26 cellular contexts compared by ENCODE assay signal in genomic region chr5:81530919-81531318, GRCh38.
DNase-seq lines count a peak whose midpoint lies in the region; ATAC-seq and TF ChIP-seq lines count a peak whose summit lies in the region.
"Had no signal": no experiment of that assay in that cellular context is flagged by ENCODE, and none has a peak within 500 bp of the region (broad histone marks: within the 10 kb centered on the region; RNA-seq: fewer than 3 reads in every experiment).

No MANE protein-coding gene starts in this region.

- no peak overlapping the region for H3K27ac Mint-ChIP-seq in T-helper 17 cell
- H3K27ac Mint-ChIP-seq: activated CD4-positive, alpha-beta T cell treated with anti-CD3 and anti-CD28 coated beads for 36 hours; dendritic cell treated with granulocyte-macrophage colony-stimulating factor and Interleukin-4, amounts not matched to agents 40 ng/mL and 50 ng/mL, for 4 days; type B pancreatic cell had no signal

- peaks cover 32% of the 10 kb centered on the region for H3K4me1 ChIP-seq in DND-41 (ENCODE audit: insufficient read depth, low read length)
- no peaks in the 10 kb centered on the region for H3K4me1 ChIP-seq in IMR-90 (ENCODE audit: control insufficient read depth, insufficient read depth, low read length)

- H3K9me1 ChIP-seq in IMR-90 (ENCODE audit: insufficient read depth, low read length), result no peaks in the 10 kb centered on the region

- H3K23ac ChIP-seq in IMR-90 (ENCODE audit: low read depth, low read length), result no peak overlapping the region

- BruUV-seq in IMR-90 (replicated peaks; lab: Mats Ljungman, UMichigan), result no TSS peak

- no peak overlapping the region for H2BK20ac ChIP-seq in IMR-90 (ENCODE audit: low read depth, low read length)

- no peak overlapping the region for H2BK15ac ChIP-seq in IMR-90 (ENCODE audit: low read depth, low read length)

- H3K4me2 ChIP-seq in DND-41 (ENCODE audit: insufficient read depth, low read length) (no peak overlapping the region), IMR-90 (ENCODE audit: low read depth, low read length) (peak overlapping the region; percentile 67; the same call in 1 of the 2 replicates)
- H3K4me2 ChIP-seq: smooth muscle cell had no signal

- no peak overlapping the region for H2AFZ ChIP-seq in DND-41 (ENCODE audit: low read depth, low read length)
- H2AFZ ChIP-seq in IMR-90 (replicated peaks; ENCODE audit: low read length, poor library complexity), result no peak overlapping the region

- H3K18ac ChIP-seq in IMR-90 (ENCODE audit: low read depth, low read length), result no peak overlapping the region

- intact Hi-C loops in IMR-90 (cut with micrococcal nuclease) (no loop called here), cardiac septum (cut with DNase I) (no loop called here)

- H3K27ac ChIP-seq in DND-41 (ENCODE audit: low read length) (no peak overlapping the region), IMR-90 (ENCODE audit: insufficient read depth, low read length) (no peak overlapping the region)
- H3K27ac ChIP-seq: ovary had no signal

- TF ChIP-seq POLR2A in IMR-90 (IDR thresholded peaks at IDR 0.05; ENCODE audit: low read depth, low read length), result no peak

- peaks cover 21% of the 10 kb centered on the region for H3K4me1 Mint-ChIP-seq in T-helper 17 cell

- in situ Hi-C loops in IMR-90 (cut with MboI; ENCODE audit: low sequenced_read_pairs), result no loop called here
- in situ Hi-C loops in astrocyte of the spinal cord (cut with HindIII; ENCODE audit: low sequenced_read_pairs), result no loop called here

- H3K79me1 ChIP-seq in IMR-90 (ENCODE audit: low read depth in 1 of 2, low read length in 2 of 2), result no peaks in the 10 kb centered on the region; a peak in 1 of 4 replicates

- H3K14ac ChIP-seq in IMR-90 (replicated peaks; ENCODE audit: low read depth, low read length), result no peak overlapping the region; the same call in 1 of the 2 replicates

- H3K56ac ChIP-seq in IMR-90 (ENCODE audit: extremely low read depth, insufficient read depth, low read length), result no peak overlapping the region

- CTCF ChIA-PET in IMR-90 (lab: Yijun Ruan, JAX), result interaction anchor here (1.0 kb wide), 1 partner anchor 31 kb away, joined by 4 read pairs; no protein-coding TSS in a partner anchor

- no peak overlapping the region for H2AK9ac ChIP-seq in IMR-90 (replicated peaks; ENCODE audit: low read depth, low read length, poor library complexity)

- H4K5ac ChIP-seq in IMR-90 (ENCODE audit: low read depth, low read length), result no peak overlapping the region

- no peak overlapping the region for H2BK5ac ChIP-seq in IMR-90 (ENCODE audit: low read depth, low read length, poor library complexity, severe bottlenecking)

- WGBS in IMR-90 (ENCODE audit: extremely low coverage in 2 of 2, insufficient read length in 1 of 2), 2 experiments, result no CpG with 5 or more reads among the region's 1 CpG

- peaks cover 8% of the 10 kb centered on the region for H3K36me3 Mint-ChIP-seq in T-helper 17 cell (ENCODE audit: low read depth)

- H3K79me2 ChIP-seq in DND-41 (ENCODE audit: insufficient read depth, low read length), result peaks cover 95% of the 10 kb centered on the region

- POLR2A ChIA-PET in IMR-90 (lab: Charles Lee; ENCODE audit: unreplicated experiment), result interaction anchor here (0.7 kb wide), 1 partner anchor 332 kb away, joined by 4 read pairs; no protein-coding TSS in a partner anchor

- H3K4me3 ChIP-seq in DND-41 (ENCODE audit: low read depth in 1 of 2, low read length in 2 of 2) (no peak overlapping the region), IMR-90 (ENCODE audit: insufficient read depth, low read depth, low read length) (no peak overlapping the region), astrocyte of the spinal cord (ENCODE audit: low read depth, low read length) (no peak overlapping the region)
- H3K4me3 ChIP-seq: ovary, smooth muscle cell had no signal

- H2AK5ac ChIP-seq in IMR-90 (ENCODE audit: low read depth, low read length), result no peak overlapping the region

- H3K36me3 ChIP-seq in DND-41 (ENCODE audit: insufficient read depth, low read length), result peaks cover 15% of the 10 kb centered on the region; the same call in 1 of the 2 replicates
- H3K36me3 ChIP-seq in IMR-90 (ENCODE audit: control insufficient read depth, insufficient read depth, low read length), result no peaks in the 10 kb centered on the region
- H3K36me3 ChIP-seq: BE2C, ovary had no signal

- no peak overlapping the region for H2BK120ac ChIP-seq in IMR-90 (ENCODE audit: low read depth, low read length)

- TF ChIP-seq CTCF in DND-41 (IDR thresholded peaks at IDR 0.05; ENCODE audit: borderline replicate concordance, extremely low read depth, low read length, poor library complexity, severe bottlenecking) (no peak), IMR-90 (conservative IDR thresholded peaks at IDR 0.05; ENCODE audit: low read depth, low read length) (no peak), astrocyte of the spinal cord (IDR thresholded peaks at IDR 0.05; ENCODE audit: low read depth, low read length) (no peak)

- dilution Hi-C loops in IMR-90 (cut with HindIII; ENCODE audit: low sequenced_read_pairs, unreplicated experiment), result no loop called here

- H4K91ac ChIP-seq in IMR-90 (ENCODE audit: insufficient read depth, low read depth, low read length), result no peak overlapping the region

- H3K9ac ChIP-seq in DND-41 (ENCODE audit: low read depth, low read length) (no peak overlapping the region), IMR-90 (ENCODE audit: low read depth, low read length) (no peak overlapping the region)

- H3K27me3 ChIP-seq in DND-41 (ENCODE audit: insufficient read depth, low read length, poor library complexity) (no peaks in the 10 kb centered on the region), IMR-90 (ENCODE audit: control insufficient read depth, insufficient read depth, low read length) (no peaks in the 10 kb centered on the region)
- H3K27me3 ChIP-seq: BE2C, ovary had no signal

- no peaks in the 10 kb centered on the region for H3K27me3 Mint-ChIP-seq in T-helper 17 cell
- H3K27me3 Mint-ChIP-seq: activated CD4-positive, alpha-beta T cell treated with anti-CD3 and anti-CD28 coated beads for 36 hours; CD8-positive, alpha-beta memory T cell; dendritic cell treated with granulocyte-macrophage colony-stimulating factor and Interleukin-4, amounts not matched to agents 40 ng/mL and 50 ng/mL, for 4 days; type B pancreatic cell had no signal

- no peak overlapping the region for H3K4me3 Mint-ChIP-seq in T-helper 17 cell
- H3K4me3 Mint-ChIP-seq: activated CD4-positive, alpha-beta T cell treated with anti-CD3 and anti-CD28 coated beads for 36 hours; CD8-positive, alpha-beta memory T cell; dendritic cell treated with granulocyte-macrophage colony-stimulating factor and Interleukin-4, amounts not matched to agents 40 ng/mL and 50 ng/mL, for 4 days; nephron progenitor cell; type B pancreatic cell had no signal

- H4K20me1 ChIP-seq in DND-41 (ENCODE audit: insufficient read depth, low read length), result no peaks in the 10 kb centered on the region
- H4K20me1 ChIP-seq in IMR-90 (ENCODE audit: insufficient read depth, low read length), result no peaks in the 10 kb centered on the region

- H3K9me3 ChIP-seq in DND-41 (ENCODE audit: insufficient read depth, low read length, severe bottlenecking) (no peaks in the 10 kb centered on the region), IMR-90 (ENCODE audit: control insufficient read depth, insufficient read depth, low read length) (no peaks in the 10 kb centered on the region), T-helper 17 cell (ENCODE audit: control insufficient read depth, low read length, poor library complexity, severe bottlenecking) (no peaks in the 10 kb centered on the region)
- H3K9me3 ChIP-seq: BE2C, ovary had no signal

- TF ChIP-seq RAD21 in IMR-90 (IDR thresholded peaks at IDR 0.05; ENCODE audit: low read length), result no peak

- no peak for DNase-seq in DND-41
- DNase-seq in IMR-90, result peak; percentile 30
- DNase-seq in astrocyte of the spinal cord (ENCODE audit: low read depth, low spot score), result peak; percentile 7
- DNase-seq in kidney glomerular epithelial cell (lab: John Stamatoyannopoulos, UW), result peak; percentile 40
- DNase-seq in cardiac septum (ENCODE audit: low spot score), result no peak
- DNase-seq in T-helper 17 cell, result no peak
- no peak for DNase-seq in COR-L47 (lab: John Stamatoyannopoulos, UW)
- DNase-seq in stimulated activated CD4-positive, alpha-beta T cell treated with anti-CD3 and anti-CD28 coated beads, Interleukin-12 subunit alpha, Interleukin-12 subunit beta, amount 100 ng/mL, for 4 hours, result no peak
- DNase-seq: activated CD4-positive, alpha-beta T cell treated with anti-CD3 and anti-CD28 coated beads for 36 hours; activated gamma-delta T cell treated with Interleukin-2 at 50 U/mL for 16 hours; activated T-cell treated with anti-CD3 and anti-CD28 coated beads, Interleukin-2, amount 50 U/mL, for 1 hour; BE2C; CD8-positive, alpha-beta memory T cell; KBM-7; NCI-H146; NCI-H2107; NCI-H446 treated with DMSO at 0.1 percent for 48 hours; nephron progenitor cell; ovary; substantia nigra; T-helper 2 cell had no signal

- ATAC-seq in DND-41 (ENCODE audit: insufficient read depth, low read depth) (peak; percentile 58; the same call in 1 of the 3 replicates), IMR-90 (ENCODE audit: low read depth) (peak; percentile 62), T-helper 17 cell (no peak)
- ATAC-seq: activated CD4-positive, alpha-beta T cell treated with anti-CD3 and anti-CD28 coated beads for 36 hours; HCT116; SK-N-SH treated with all-trans-retinoic acid at 6 μM for 48 hours had no signal

- no peak overlapping the region for H3K4ac ChIP-seq in IMR-90 (ENCODE audit: low read depth, low read length)

- H4K8ac ChIP-seq in IMR-90 (ENCODE audit: low read depth in 2 of 2, low read length in 2 of 2), result no peak overlapping the region

TF ChIP-seq in IMR-90, 13 proteins besides CTCF, POLR2A, EP300 and RAD21 (continues in another document):
- TF ChIP-seq USF2 (IDR thresholded peaks at IDR 0.05; ENCODE audit: low read depth, low read length) (no peak), RCOR1 (IDR thresholded peaks at IDR 0.05; ENCODE audit: insufficient replicate concordance, low read length) (no peak), FOS (IDR thresholded peaks at IDR 0.05; ENCODE audit: low read depth, low read length) (no peak), MAZ (IDR thresholded peaks at IDR 0.05; ENCODE audit: borderline replicate concordance, low read depth, low read length) (no peak), CHD1 (IDR thresholded peaks at IDR 0.05; ENCODE audit: low read depth, low read length) (no peak), CEBPB (IDR thresholded peaks at IDR 0.05; ENCODE audit: low read depth, low read length) (no peak), RFX5 (IDR thresholded peaks at IDR 0.05; ENCODE audit: low read depth, low read length) (no peak), NFE2L2 (IDR thresholded peaks at IDR 0.05; ENCODE audit: low read depth, low read length) (no peak)

Comparison
In these comparisons a context has a peak if more than half of its experiments do, and no peak if none do; other contexts are left out.
1. DNase-seq: peak in IMR-90 (single experiment), astrocyte of the spinal cord (single experiment) and kidney glomerular epithelial cell (single experiment); none in DND-41 (single experiment), cardiac septum (single experiment), T-helper 17 cell (0 of 3), COR-L47 (single experiment) and stimulated activated CD4-positive, alpha-beta T cell treated with anti-CD3 and anti-CD28 coated beads, Interleukin-12 subunit alpha, Interleukin-12 subunit beta, amount 100 ng/mL, for 4 hours (single experiment).